ENCODE assay signal across 12 cellular contexts in the genomic region with DNA sequence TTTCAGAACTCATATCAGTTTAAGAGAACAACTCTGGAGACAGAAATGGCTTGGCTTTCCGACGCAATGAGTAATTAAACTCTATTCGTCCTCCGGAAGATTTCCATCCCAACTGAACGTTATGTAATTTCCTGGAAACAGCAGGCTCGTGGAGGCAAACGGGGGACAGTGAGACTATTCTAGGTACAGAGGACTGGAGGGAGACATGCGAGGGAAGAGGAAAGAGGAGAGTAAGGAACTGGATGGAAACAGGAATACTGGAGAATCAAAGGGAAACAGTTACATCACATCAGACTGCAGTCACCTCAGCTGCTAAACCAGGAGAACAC. TPM values are rescaled to one million over a fixed set of nuclear protein-coding genes. Genes with fewer than 3 reads are reported as not detected.
DNase-seq lines count a peak whose midpoint lies in the region; ATAC-seq and TF ChIP-seq lines count a peak whose summit lies in the region.
"Had no signal": no experiment of that assay in that cellular context is flagged by ENCODE, and none has a peak within 500 bp of the region (broad histone marks: within the 10 kb centered on the region; RNA-seq: fewer than 3 reads in every experiment).

No MANE protein-coding gene starts in this region.

- DNase-seq in activated naive CD4-positive, alpha-beta T cell treated with anti-CD3 and anti-CD28 coated beads, Interleukin-2, amount 50 U/mL, for 72 hours (ENCODE audit: low spot score in 2 of 2), result no peak
- DNase-seq in activated naive CD4-positive, alpha-beta T cell treated with anti-CD3 and anti-CD28 coated beads, Interleukin-2, amount 10 ng/mL, durations not matched to agents 7 days and 5 days, result no peak
- DNase-seq in heart right ventricle (peak in 1 of 2 donors; percentile 70), osteoblast (ENCODE audit: insufficient read length, low spot score, missing footprints) (no peak), SHP77 (lab: John Stamatoyannopoulos, UW) (no peak), NCI-H187 treated with DMSO at 0.1 percent for 48 hours (lab: John Stamatoyannopoulos, UW) (no peak), NCI-H1092 treated with DMSO at 0.1 percent for 48 hours (lab: John Stamatoyannopoulos, UW) (no peak)
- DNase-seq: activated CD4-positive, alpha-beta memory T cell treated with anti-CD3 and anti-CD28 coated beads, Interleukin-2, amount 10 ng/mL, durations not matched to agents 7 days and 5 days; stimulated activated CD4-positive, alpha-beta T cell treated with anti-CD3 and anti-CD28 coated beads, Interleukin-15, amount 100 ng/mL, for 24 hours had no signal

- H3K4me2 ChIP-seq in osteoblast (ENCODE audit: insufficient read depth, low read length), result peak overlapping the region; percentile 46
- H3K4me2 ChIP-seq: A549 had no signal

- peak overlapping the region; percentile 28 to 56 for H3K27ac Mint-ChIP-seq in activated naive CD4-positive, alpha-beta T cell treated with anti-CD3 and anti-CD28 coated beads, Interleukin-2, amount 50 U/mL, for 72 hours
- H3K27ac Mint-ChIP-seq in activated naive CD4-positive, alpha-beta T cell treated with anti-CD3 and anti-CD28 coated beads, Interleukin-2, amount 10 ng/mL, durations not matched to agents 7 days and 5 days, result no peak overlapping the region
- H3K27ac Mint-ChIP-seq: activated CD4-positive, alpha-beta memory T cell treated with anti-CD3 and anti-CD28 coated beads, Interleukin-2, amount 10 ng/mL, durations not matched to agents 7 days and 5 days had no signal

- H3K4me3 Mint-ChIP-seq in activated naive CD4-positive, alpha-beta T cell treated with anti-CD3 and anti-CD28 coated beads, Interleukin-2, amount 10 ng/mL, durations not matched to agents 7 days and 5 days, result no peak overlapping the region
- H3K4me3 Mint-ChIP-seq: activated CD4-positive, alpha-beta memory T cell treated with anti-CD3 and anti-CD28 coated beads, Interleukin-2, amount 10 ng/mL, durations not matched to agents 7 days and 5 days had no signal

- no peaks in the 10 kb centered on the region for H3K27me3 ChIP-seq in heart right ventricle
- no peaks in the 10 kb centered on the region for H3K27me3 ChIP-seq in osteoblast (ENCODE audit: insufficient read depth, low read length)
- H3K27me3 ChIP-seq: cardiac muscle cell had no signal

- CTCF ChIA-PET in activated naive CD4-positive, alpha-beta T cell treated with anti-CD3 and anti-CD28 coated beads, Interleukin-2, amount 10 ng/mL, durations not matched to agents 7 days and 5 days (lab: Charles Lee), result no interaction called here

- no peaks in the 10 kb centered on the region for H3K9me3 Mint-ChIP-seq in activated naive CD4-positive, alpha-beta T cell treated with anti-CD3 and anti-CD28 coated beads, Interleukin-2, amount 50 U/mL, for 72 hours
- H3K9me3 Mint-ChIP-seq in activated naive CD4-positive, alpha-beta T cell treated with anti-CD3 and anti-CD28 coated beads, Interleukin-2, amount 10 ng/mL, durations not matched to agents 7 days and 5 days, result no peaks in the 10 kb centered on the region
- H3K9me3 Mint-ChIP-seq: activated CD4-positive, alpha-beta memory T cell treated with anti-CD3 and anti-CD28 coated beads, Interleukin-2, amount 10 ng/mL, durations not matched to agents 7 days and 5 days had no signal

- WGBS in heart right ventricle, 2 donors, result 38 to 48% methylated on average over 8 of the region's 8 CpGs
- 43% methylated on average over 8 of the region's 8 CpGs for WGBS in urinary bladder

- intact Hi-C loops in heart right ventricle (cut with DNase I), result loop anchor here in 2 of 10 donors (5.0 to 10.0 kb wide), 2 partner anchors 39 to 133 kb away; a partner anchor contains a TSS

- H3K4me3 ChIP-seq in heart right ventricle, result no peak overlapping the region
- H3K4me3 ChIP-seq in osteoblast (ENCODE audit: insufficient read depth, low read length), result no peak overlapping the region
- H3K4me3 ChIP-seq in urinary bladder (ENCODE audit: low read depth, low read length), result no peak overlapping the region
- H3K4me3 ChIP-seq: A549, cardiac muscle cell had no signal

- no peaks in the 10 kb centered on the region for H3K27me3 Mint-ChIP-seq in activated naive CD4-positive, alpha-beta T cell treated with anti-CD3 and anti-CD28 coated beads, Interleukin-2, amount 10 ng/mL, durations not matched to agents 7 days and 5 days
- H3K27me3 Mint-ChIP-seq: activated CD4-positive, alpha-beta memory T cell treated with anti-CD3 and anti-CD28 coated beads, Interleukin-2, amount 10 ng/mL, durations not matched to agents 7 days and 5 days had no signal

- peak overlapping the region; percentile 80 to 97 (median 94) for H3K27ac ChIP-seq in heart right ventricle
- peak overlapping the region; percentile 100 for H3K27ac ChIP-seq in osteoblast (ENCODE audit: low read depth, low read length)
- peak overlapping the region; percentile 44 for H3K27ac ChIP-seq in urinary bladder (ENCODE audit: low read depth)
- H3K27ac ChIP-seq: A549, cardiac muscle cell had no signal

- peaks cover 6 to 9% of the 10 kb centered on the region in 2 donors for H3K36me3 Mint-ChIP-seq in activated naive CD4-positive, alpha-beta T cell treated with anti-CD3 and anti-CD28 coated beads, Interleukin-2, amount 50 U/mL, for 72 hours
- peaks cover 30% of the 10 kb centered on the region for H3K36me3 Mint-ChIP-seq in activated naive CD4-positive, alpha-beta T cell treated with anti-CD3 and anti-CD28 coated beads, Interleukin-2, amount 10 ng/mL, durations not matched to agents 7 days and 5 days

- peaks cover 2% of the 10 kb centered on the region for H3K4me1 Mint-ChIP-seq in activated naive CD4-positive, alpha-beta T cell treated with anti-CD3 and anti-CD28 coated beads, Interleukin-2, amount 10 ng/mL, durations not matched to agents 7 days and 5 days

- H3K79me2 ChIP-seq in osteoblast (ENCODE audit: insufficient read depth, low read length), result no peaks in the 10 kb centered on the region

- H2AFZ ChIP-seq in osteoblast (ENCODE audit: low read length), result peak overlapping the region; percentile 9

- H3K36me3 ChIP-seq in heart right ventricle (peaks cover 0 to 51% (median 19%) of the 10 kb centered on the region in 9 donors), osteoblast (ENCODE audit: insufficient read depth, low read length) (peaks cover 20% of the 10 kb centered on the region), urinary bladder (ENCODE audit: insufficient read depth) (no peaks in the 10 kb centered on the region)
- H3K36me3 ChIP-seq: cardiac muscle cell had no signal

- TF ChIP-seq CTCF in heart right ventricle (IDR thresholded peaks at IDR 0.05), result no peak
- TF ChIP-seq CTCF in osteoblast (IDR thresholded peaks at IDR 0.05; ENCODE audit: extremely low read depth, low read depth, low read length), result no peak

- H3K9me3 ChIP-seq in heart right ventricle, result no peaks in the 10 kb centered on the region
- H3K9me3 ChIP-seq in osteoblast (ENCODE audit: low read depth, low read length), result no peaks in the 10 kb centered on the region
- H3K9me3 ChIP-seq: A549 had no signal

- ATAC-seq in activated naive CD4-positive, alpha-beta T cell treated with anti-CD3 and anti-CD28 coated beads, Interleukin-2, amount 50 U/mL, for 72 hours, result no peak
- peak in 6 of 8 donors; percentile 5 to 34 (median 18) for ATAC-seq in heart right ventricle
- ATAC-seq: A549 had no signal

- no peaks in the 10 kb centered on the region for H4K20me1 ChIP-seq in osteoblast (ENCODE audit: insufficient read depth, low read length)

- H3K4me1 ChIP-seq in heart right ventricle (peaks cover 49 to 58% (median 58%) of the 10 kb centered on the region in 9 donors), osteoblast (ENCODE audit: insufficient read depth, low read length) (peaks cover 58% of the 10 kb centered on the region), urinary bladder (ENCODE audit: insufficient read depth) (no peaks in the 10 kb centered on the region)

RNA-seq across cellular contexts. Expression of a gene that starts 28.3 kb away (rescaled TPM):
- total RNA-seq in activated naive CD4-positive, alpha-beta T cell treated with anti-CD3 and anti-CD28 coated beads, Interleukin-2, amount 50 U/mL, for 72 hours, result 10 to 100 TPM; 53.9 to 57.3 TPM
- 10 to 100 TPM in 7 of 10 donors, 1 to 10 TPM in 3; 8.4 to 16.8 (median 11.4) TPM for total RNA-seq in heart right ventricle
- 1 to 10 TPM; 5.8 to 5.9 TPM for polyA plus RNA-seq in heart right ventricle
- 18.0 and 19.9 TPM in 2 replicates for total RNA-seq in osteoblast
- total RNA-seq in urinary bladder, result 22.7 TPM
- 6.8 TPM for polyA plus RNA-seq in urinary bladder

Comparison
In these comparisons a context has a peak if more than half of its experiments do, and no peak if none do; other contexts are left out.
1. ATAC-seq: peak in heart right ventricle (6 of 8); none in activated naive CD4-positive, alpha-beta T cell treated with anti-CD3 and anti-CD28 coated beads, Interleukin-2, amount 50 U/mL, for 72 hours (0 of 2).
2. H3K27ac ChIP-seq: peak in every context shown above with its lines; median percentile 100 in osteoblast; 94 in heart right ventricle; 44 in urinary bladder.